Comparison of ENCODE assay signal across 1 cellular context in the genomic region with DNA sequence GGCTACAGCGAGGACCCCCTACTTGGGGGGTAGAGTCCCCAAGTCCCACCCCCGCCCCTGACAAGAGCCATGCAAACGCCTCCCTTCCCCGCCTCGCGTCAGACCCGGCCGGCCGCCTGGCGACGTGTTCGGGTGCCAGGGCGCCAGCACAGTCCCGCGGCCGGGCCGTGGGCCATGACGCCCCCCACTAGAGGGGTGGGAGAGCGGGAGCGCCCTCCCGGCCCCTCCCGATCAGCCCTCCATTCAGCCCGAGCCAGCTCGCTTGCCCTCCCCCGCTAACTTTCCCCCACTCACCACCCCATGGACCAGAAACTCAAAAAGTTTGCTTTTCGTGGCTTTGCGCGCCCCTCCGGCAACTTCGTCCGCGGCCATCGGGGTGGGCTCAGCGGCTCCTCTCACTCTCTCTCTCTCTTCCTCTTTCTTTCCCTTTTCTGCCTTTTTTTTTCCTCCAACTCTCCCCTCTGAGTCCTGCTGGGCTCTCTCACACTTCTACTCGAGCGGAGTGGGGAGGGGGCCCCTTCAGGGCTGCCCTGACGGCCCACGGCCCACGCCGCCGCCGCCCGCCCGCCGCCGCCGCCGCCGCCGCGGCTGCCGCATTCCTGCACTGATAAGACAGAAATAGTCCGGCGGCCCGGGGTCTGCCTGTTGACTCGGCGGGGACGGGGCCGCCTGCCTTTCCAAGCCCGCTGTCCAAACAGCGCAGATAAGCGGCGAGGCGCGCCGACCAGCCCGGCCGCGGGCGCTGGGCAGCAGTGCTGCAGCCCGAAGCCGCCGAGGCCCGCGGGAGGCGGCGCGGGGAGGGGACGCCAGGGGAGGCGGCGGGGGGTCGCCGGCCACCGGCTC.
TF ChIP-seq lines count a peak whose summit lies in the region.

TSS of gene SMARCD3 (minus strand) at position 504 of the 843 bp plus-strand sequence. CDS start at position 372, 132 bp downstream.

TF ChIP-seq in HEK293, 187 proteins besides CTCF, POLR2A, EP300 and RAD21 (continued from another document):
- peak; percentile 42 for TF ChIP-seq ZNF639 (tag by site-specific recombination; IDR thresholded peaks at IDR 0.05)
- peak; percentile 85 for TF ChIP-seq PATZ1 (tag by site-specific recombination; IDR thresholded peaks at IDR 0.05)
- peak; percentile 80 for TF ChIP-seq GLIS2 (tag by site-specific recombination; IDR thresholded peaks at IDR 0.05)
- TF ChIP-seq ZBTB49 (tag by site-specific recombination; IDR thresholded peaks at IDR 0.05; ENCODE audit: low read depth) = no peak
- no peak for TF ChIP-seq ZNF354C (tag by site-specific recombination; IDR thresholded peaks at IDR 0.05; ENCODE audit: borderline replicate concordance, low read depth)
- TF ChIP-seq PRDM4 (tag by site-specific recombination; IDR thresholded peaks at IDR 0.05) = no peak
- no peak for TF ChIP-seq BCL11B (tag by site-specific recombination; IDR thresholded peaks at IDR 0.05; ENCODE audit: low read depth)
- no peak for TF ChIP-seq ZNF394 (tag by site-specific recombination; IDR thresholded peaks at IDR 0.05; ENCODE audit: borderline replicate concordance)
- no peak for TF ChIP-seq ZNF530 (tag by site-specific recombination; IDR thresholded peaks at IDR 0.05; ENCODE audit: low read depth)
- TF ChIP-seq ZSCAN23 (tag by site-specific recombination; IDR thresholded peaks at IDR 0.05) = no peak
- TF ChIP-seq FEZF1 (tag by site-specific recombination; IDR thresholded peaks at IDR 0.05) = no peak; the same call in 1 of the 2 replicates
- TF ChIP-seq OVOL3 (tag by site-specific recombination; IDR thresholded peaks at IDR 0.05) = no peak
